1 cellular context compared by ENCODE assay signal in the genomic region with DNA sequence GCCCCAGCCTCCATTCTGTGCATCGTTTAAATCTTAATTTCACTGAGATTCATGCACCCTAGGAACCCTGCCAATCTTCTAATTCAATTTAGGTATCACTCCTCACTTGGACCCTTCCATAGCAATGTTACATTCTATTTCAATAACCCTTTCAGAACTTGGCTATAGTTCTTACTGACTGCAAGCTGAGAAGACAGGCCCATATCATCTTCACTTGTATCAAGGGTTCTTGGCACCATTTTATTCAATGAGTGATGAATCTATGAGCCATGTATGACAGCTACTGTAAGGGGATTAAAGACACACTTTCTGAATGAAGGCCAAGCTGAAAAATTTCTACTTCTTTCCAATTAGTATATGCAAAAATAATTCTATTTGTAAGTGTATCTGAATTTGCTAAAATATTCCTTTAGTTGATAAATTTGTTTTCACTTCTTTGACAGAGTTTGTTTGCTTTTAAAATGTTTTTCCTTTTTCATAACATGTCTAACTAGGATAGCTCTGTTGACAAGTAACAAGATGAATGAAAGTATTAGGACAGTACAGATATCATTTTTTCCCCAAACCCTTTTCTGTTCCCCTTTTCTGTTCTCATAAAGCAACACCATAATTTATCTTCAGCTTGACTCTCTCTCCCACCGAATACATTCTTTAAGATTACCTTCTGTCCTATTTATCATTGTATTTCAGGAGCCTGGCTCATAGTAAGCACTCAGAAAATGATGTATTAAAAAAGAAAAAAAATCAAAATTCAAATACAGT.
TF ChIP-seq lines count a peak whose summit lies in the region.

No MANE protein-coding gene starts in this region.

TF ChIP-seq in IMR-90, 13 proteins besides CTCF, POLR2A, EP300 and RAD21 (continued from another document):
- TF ChIP-seq NFE2L2 (IDR thresholded peaks at IDR 0.05; ENCODE audit: low read depth, low read length) (no peak), MAFK (IDR thresholded peaks at IDR 0.05; ENCODE audit: low read depth, low read length) (no peak), MXI1 (IDR thresholded peaks at IDR 0.05; ENCODE audit: borderline replicate concordance, low read depth, low read length) (no peak), MAZ (IDR thresholded peaks at IDR 0.05; ENCODE audit: borderline replicate concordance, low read depth, low read length) (no peak), RCOR1 (IDR thresholded peaks at IDR 0.05; ENCODE audit: insufficient replicate concordance, low read length) (no peak), ELK1 (IDR thresholded peaks at IDR 0.05; ENCODE audit: borderline replicate concordance, low read depth, low read length) (no peak), SMC3 (IDR thresholded peaks at IDR 0.05; ENCODE audit: low read depth, low read length) (no peak)
- TF ChIP-seq, protein P1, sequence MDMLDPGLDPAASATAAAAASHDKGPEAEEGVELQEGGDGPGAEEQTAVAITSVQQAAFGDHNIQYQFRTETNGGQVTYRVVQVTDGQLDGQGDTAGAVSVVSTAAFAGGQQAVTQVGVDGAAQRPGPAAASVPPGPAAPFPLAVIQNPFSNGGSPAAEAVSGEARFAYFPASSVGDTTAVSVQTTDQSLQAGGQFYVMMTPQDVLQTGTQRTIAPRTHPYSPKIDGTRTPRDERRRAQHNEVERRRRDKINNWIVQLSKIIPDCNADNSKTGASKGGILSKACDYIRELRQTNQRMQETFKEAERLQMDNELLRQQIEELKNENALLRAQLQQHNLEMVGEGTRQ (IDR thresholded peaks at IDR 0.05; ENCODE audit: low read depth, low read length) = no peak
TF ChIP-seq in IMR-90: peak in this region for 0.
